In genomic region chr1:156910309-156910782, GRCh38 we compare ENCODE assay signal across 8 cellular contexts. TPM values are rescaled to one million over a fixed set of nuclear protein-coding genes. Genes with fewer than 3 reads are reported as not detected.
DNase-seq lines count a peak whose midpoint lies in the region; ATAC-seq and TF ChIP-seq lines count a peak whose summit lies in the region.

No MANE protein-coding gene starts in this region.

- TF ChIP-seq POLR2A in erythroblast (IDR thresholded peaks at IDR 0.05; ENCODE audit: low read length) (no peak), lower leg skin (IDR thresholded peaks at IDR 0.05) (no peak)

- H2AFZ ChIP-seq in Karpas-422 (ENCODE audit: low read length): no peak overlapping the region

- ATAC-seq in psoas muscle (peak; percentile 24 to 71 (median 52)), GM21619 (IDR thresholded peaks at IDR 0.05; ENCODE audit: unreplicated experiment) (no peak), HG02973 (IDR thresholded peaks at IDR 0.05; ENCODE audit: unreplicated experiment) (no peak)

- H3K27ac ChIP-seq in DOHH2 (ENCODE audit: low read depth, low read length): no peak overlapping the region
- H3K27ac ChIP-seq in Karpas-422 (ENCODE audit: low read length): no peak overlapping the region
- H3K27ac ChIP-seq in psoas muscle: no peak overlapping the region

- POLR2A ChIA-PET in activated CD4-positive, alpha-beta memory T cell treated with anti-CD3 and anti-CD28 coated beads, Interleukin-2, amount 10 ng/mL, durations not matched to agents 7 days and 5 days (lab: Charles Lee): no interaction called here

- WGBS in psoas muscle, 3 donors: 31 to 34% (median 31%) methylated on average over 15 to 18 of the region's 18 CpGs
- 56 to 60% methylated on average over 18 of the region's 18 CpGs for WGBS in lower leg skin, 2 donors

- H3K36me3 ChIP-seq in DOHH2 (ENCODE audit: control insufficient read depth, low read length) (no peaks in the 10 kb centered on the region), Karpas-422 (ENCODE audit: insufficient read depth, low read length) (no peaks in the 10 kb centered on the region), psoas muscle (ENCODE audit: insufficient read depth in 1 of 2, low read depth in 1 of 2) (peaks cover 0 to 15% of the 10 kb centered on the region in 2 donors)

- no peak overlapping the region for H3K4me3 Mint-ChIP-seq in activated CD4-positive, alpha-beta memory T cell treated with anti-CD3 and anti-CD28 coated beads, Interleukin-2, amount 10 ng/mL, durations not matched to agents 7 days and 5 days

- H3K79me2 ChIP-seq in DOHH2 (ENCODE audit: control insufficient read depth, low read length): no peaks in the 10 kb centered on the region
- no peaks in the 10 kb centered on the region for H3K79me2 ChIP-seq in Karpas-422 (ENCODE audit: low read length)

- no peaks in the 10 kb centered on the region for H3K9me3 Mint-ChIP-seq in activated CD4-positive, alpha-beta memory T cell treated with anti-CD3 and anti-CD28 coated beads, Interleukin-2, amount 10 ng/mL, durations not matched to agents 7 days and 5 days

- H3K4me3 ChIP-seq in DOHH2 (ENCODE audit: low read length) (no peak overlapping the region), Karpas-422 (ENCODE audit: low read length) (no peak overlapping the region), psoas muscle (no peak overlapping the region), lower leg skin (ENCODE audit: low read depth, poor library complexity, severe bottlenecking) (no peak overlapping the region)

- H3K4me2 ChIP-seq in DOHH2 (ENCODE audit: low read length): no peak overlapping the region
- no peak overlapping the region for H3K4me2 ChIP-seq in Karpas-422 (ENCODE audit: low read depth, low read length, poor library complexity, severe bottlenecking)

- no peaks in the 10 kb centered on the region for H3K4me1 Mint-ChIP-seq in activated CD4-positive, alpha-beta memory T cell treated with anti-CD3 and anti-CD28 coated beads, Interleukin-2, amount 10 ng/mL, durations not matched to agents 7 days and 5 days

- peaks cover 7% of the 10 kb centered on the region; the same call in 1 of the 2 replicates for H3K27me3 ChIP-seq in DOHH2 (ENCODE audit: control insufficient read depth, low read length)
- H3K27me3 ChIP-seq in Karpas-422 (ENCODE audit: low read length): no peaks in the 10 kb centered on the region
- H3K27me3 ChIP-seq in psoas muscle (ENCODE audit: insufficient read depth in 3 of 3, low read length in 2 of 3): peaks cover 0 to 43% (median 0%) of the 10 kb centered on the region in 3 donors

- H3F3A ChIP-seq in DOHH2 (ENCODE audit: control insufficient read depth, insufficient read depth): no peaks in the 10 kb centered on the region

- peaks cover 10% of the 10 kb centered on the region for H3K27me3 Mint-ChIP-seq in activated CD4-positive, alpha-beta memory T cell treated with anti-CD3 and anti-CD28 coated beads, Interleukin-2, amount 10 ng/mL, durations not matched to agents 7 days and 5 days

- H3K9me3 ChIP-seq in DOHH2 (ENCODE audit: control insufficient read depth, insufficient read depth, low read length) (no peaks in the 10 kb centered on the region), Karpas-422 (ENCODE audit: low read length) (no peaks in the 10 kb centered on the region), psoas muscle (no peaks in the 10 kb centered on the region)

- no peaks in the 10 kb centered on the region for H4K20me1 ChIP-seq in DOHH2 (ENCODE audit: control insufficient read depth, insufficient read depth, low read depth, low read length)
- no peaks in the 10 kb centered on the region for H4K20me1 ChIP-seq in Karpas-422 (ENCODE audit: insufficient read depth, low read depth, low read length)

- no peaks in the 10 kb centered on the region for H3K36me3 Mint-ChIP-seq in activated CD4-positive, alpha-beta memory T cell treated with anti-CD3 and anti-CD28 coated beads, Interleukin-2, amount 10 ng/mL, durations not matched to agents 7 days and 5 days (ENCODE audit: low read depth)

- no peak overlapping the region for H3K27ac Mint-ChIP-seq in activated CD4-positive, alpha-beta memory T cell treated with anti-CD3 and anti-CD28 coated beads, Interleukin-2, amount 10 ng/mL, durations not matched to agents 7 days and 5 days

- TF ChIP-seq CTCF in DOHH2 (IDR thresholded peaks at IDR 0.05; ENCODE audit: low read depth, low read length, poor library complexity, severe bottlenecking): peak; percentile 91
- TF ChIP-seq CTCF in psoas muscle (IDR thresholded peaks at IDR 0.05): peak; percentile 81
- TF ChIP-seq CTCF in lower leg skin (IDR thresholded peaks at IDR 0.05): no peak

- H3K4me1 ChIP-seq in DOHH2 (ENCODE audit: control insufficient read depth, low read length): no peaks in the 10 kb centered on the region
- peaks cover 9% of the 10 kb centered on the region for H3K4me1 ChIP-seq in Karpas-422 (ENCODE audit: low read length)
- H3K4me1 ChIP-seq in psoas muscle: no peaks in the 10 kb centered on the region

- CTCF ChIA-PET in activated CD4-positive, alpha-beta memory T cell treated with anti-CD3 and anti-CD28 coated beads, Interleukin-2, amount 10 ng/mL, durations not matched to agents 7 days and 5 days (lab: Charles Lee): interaction anchor here (0.8 to 2.0 kb wide), 9 partner anchors 11 to 184 kb away, joined by 3 to 8 read pairs (median 4); no protein-coding TSS in a partner anchor

- intact Hi-C loops in psoas muscle (cut with DNase I) (loop anchor here in 1 of 2 donors (10.0 kb wide), 1 partner anchor 164 kb away; no protein-coding TSS in a partner anchor), lower leg skin (cut with DNase I; ENCODE audit: low total_unique reads) (no loop called here)

- no peak overlapping the region for H3K9ac ChIP-seq in Karpas-422 (ENCODE audit: low read length)

- H3K9me2 ChIP-seq in DOHH2 (replicated peaks; ENCODE audit: control insufficient read depth, low read length): no peaks in the 10 kb centered on the region
- no peaks in the 10 kb centered on the region for H3K9me2 ChIP-seq in Karpas-422 (replicated peaks; ENCODE audit: insufficient read depth, low read length)

- DNase-seq in Karpas-422 (peak; percentile 77), erythroblast (lab: John Stamatoyannopoulos, UW) (peak; percentile 56 to 77), psoas muscle (peak in 1 of 2 donors; percentile 68), lower leg skin (ENCODE audit: low spot score in 2 of 2) (no peak)
- DNase-seq in activated CD4-positive, alpha-beta memory T cell treated with anti-CD3 and anti-CD28 coated beads, Interleukin-2, amount 10 ng/mL, durations not matched to agents 7 days and 5 days: peak; percentile 66

RNA-seq across cellular contexts. Expression of gene LRRC71, which starts 10.1 kb away (rescaled TPM):
- total RNA-seq in Karpas-422 (2014; rRNA removed; shearing (Covaris generic); ENCODE audit: low replicate concordance): not detected in 2 replicates
- total RNA-seq in activated CD4-positive, alpha-beta memory T cell treated with anti-CD3 and anti-CD28 coated beads, Interleukin-2, amount 10 ng/mL, durations not matched to agents 7 days and 5 days: not detected
- not detected for total RNA-seq in psoas muscle
- polyA plus RNA-seq in psoas muscle: under 1 TPM in 2 of 3 donors, not detected in 1; 0.03 TPM
- not detected for total RNA-seq in lower leg skin

RNA-seq across cellular contexts. Expression of gene PEAR1, which starts 16.8 kb away (rescaled TPM):
- 0.22 TPM in 1 of 2 replicates, not detected in the other for total RNA-seq in Karpas-422 (2014; rRNA removed; shearing (Covaris generic); ENCODE audit: low replicate concordance)
- under 1 TPM in 1 of 2 experiments, not detected in 1; 0.05 TPM for total RNA-seq in activated CD4-positive, alpha-beta memory T cell treated with anti-CD3 and anti-CD28 coated beads, Interleukin-2, amount 10 ng/mL, durations not matched to agents 7 days and 5 days
- 1 to 10 TPM; 3.8 to 7.3 (median 4.1) TPM for total RNA-seq in psoas muscle
- polyA plus RNA-seq in psoas muscle: 1 to 10 TPM; 2.1 to 4.6 (median 2.6) TPM
- 10 to 100 TPM in 1 of 4 donors, 1 to 10 TPM in 3; 2.1 to 10.2 (median 6.6) TPM for total RNA-seq in lower leg skin

RNA-seq across cellular contexts. Expression of gene NTRK1, which starts 49.7 kb away (rescaled TPM):
- total RNA-seq in Karpas-422 (2014; rRNA removed; shearing (Covaris generic); ENCODE audit: low replicate concordance): not detected in 2 replicates
- total RNA-seq in activated CD4-positive, alpha-beta memory T cell treated with anti-CD3 and anti-CD28 coated beads, Interleukin-2, amount 10 ng/mL, durations not matched to agents 7 days and 5 days: 1 to 10 TPM; 1.6 to 1.8 TPM
- under 1 TPM; 0.16 to 0.92 (median 0.44) TPM for total RNA-seq in psoas muscle
- polyA plus RNA-seq in psoas muscle: under 1 TPM; 0.07 to 0.65 (median 0.58) TPM
- under 1 TPM in 1 of 4 donors, not detected in 3; 0.23 TPM for total RNA-seq in lower leg skin

RNA-seq across cellular contexts. Expression of gene INSRR, which starts 51.4 kb away (rescaled TPM):
- not detected in 2 replicates for total RNA-seq in Karpas-422 (2014; rRNA removed; shearing (Covaris generic); ENCODE audit: low replicate concordance)
- total RNA-seq in activated CD4-positive, alpha-beta memory T cell treated with anti-CD3 and anti-CD28 coated beads, Interleukin-2, amount 10 ng/mL, durations not matched to agents 7 days and 5 days: under 1 TPM; 0.08 to 0.13 TPM
- total RNA-seq in psoas muscle (under 1 TPM in 1 of 4 donors, not detected in 3; 0.07 TPM), lower leg skin (not detected)
- polyA plus RNA-seq in psoas muscle: under 1 TPM in 1 of 3 donors, not detected in 2; under 0.01 TPM

Comparison
In these comparisons a context has a peak if more than half of its experiments do, and no peak if none do; other contexts are left out.
1. CTCF ChIP-seq: peak in DOHH2 (single experiment) and psoas muscle (single experiment); none in lower leg skin (0 of 3).
2. DNase-seq: peak in Karpas-422 (single experiment), activated CD4-positive, alpha-beta memory T cell treated with anti-CD3 and anti-CD28 coated beads, Interleukin-2, amount 10 ng/mL, durations not matched to agents 7 days and 5 days (single experiment) and erythroblast (2 of 2); none in lower leg skin (0 of 2).
3. ATAC-seq: peak in psoas muscle (4 of 4); none in GM21619 (single experiment) and HG02973 (single experiment).